ENCODE assay signal across 10 cellular contexts in genomic region chr14:73763396-73763795, GRCh38. TPM values are rescaled to one million over a fixed set of nuclear protein-coding genes. Genes with fewer than 3 reads are reported as not detected.
DNase-seq lines count a peak whose midpoint lies in the region; ATAC-seq and TF ChIP-seq lines count a peak whose summit lies in the region.
"Had no signal": no experiment of that assay in that cellular context is flagged by ENCODE, and none has a peak within 500 bp of the region (broad histone marks: within the 10 kb centered on the region; RNA-seq: fewer than 3 reads in every experiment).

No MANE protein-coding gene starts in this region.

- peaks cover 59% of the 10 kb centered on the region for H3K4me1 Mint-ChIP-seq in activated CD4-positive, alpha-beta T cell treated with anti-CD3 and anti-CD28 coated beads, Interleukin-2, amount 10 ng/mL, durations not matched to agents 7 days and 5 days
- peaks cover 33% of the 10 kb centered on the region for H3K4me1 Mint-ChIP-seq in WTC11

- no peaks in the 10 kb centered on the region for H3K9me3 Mint-ChIP-seq in activated CD4-positive, alpha-beta T cell treated with anti-CD3 and anti-CD28 coated beads, Interleukin-2, amount 10 ng/mL, durations not matched to agents 7 days and 5 days
- no peaks in the 10 kb centered on the region for H3K9me3 Mint-ChIP-seq in WTC11

- H3K27ac Mint-ChIP-seq in activated CD4-positive, alpha-beta T cell treated with anti-CD3 and anti-CD28 coated beads, Interleukin-2, amount 10 ng/mL, durations not matched to agents 7 days and 5 days, result peak overlapping the region; percentile 48
- no peak overlapping the region for H3K27ac Mint-ChIP-seq in WTC11

- H3K4me1 ChIP-seq in OCI-LY7 (ENCODE audit: insufficient read depth, low read length, poor library complexity, severe bottlenecking) (peaks cover 81% of the 10 kb centered on the region), right cardiac atrium (ENCODE audit: control insufficient read depth, insufficient read depth, low read length) (peaks cover 34% of the 10 kb centered on the region), spleen (peaks cover 71 to 90% (median 90%) of the 10 kb centered on the region in 6 donors)

- no peak for ATAC-seq in right cardiac atrium
- ATAC-seq in WTC11, result no peak
- ATAC-seq in HG03175 (IDR thresholded peaks at IDR 0.05; ENCODE audit: unreplicated experiment), result no peak

- no peak for TF ChIP-seq CTCF in OCI-LY7 (conservative IDR thresholded peaks at IDR 0.05; ENCODE audit: low read length)
- no peak for TF ChIP-seq CTCF in spleen (IDR thresholded peaks at IDR 0.05 in 8 of 11, conservative IDR thresholded peaks at IDR 0.05 in 3 of 11)
- no peak for TF ChIP-seq CTCF in WTC11 (IDR thresholded peaks at IDR 0.05)

- peak overlapping the region; percentile 88 for H3K27ac ChIP-seq in OCI-LY7 (ENCODE audit: low read depth, low read length, poor library complexity, severe bottlenecking)
- peak overlapping the region; percentile 22 for H3K27ac ChIP-seq in right cardiac atrium (ENCODE audit: low read length)
- peak overlapping the region in 7 of 8 donors; percentile 5 to 99 (median 97) for H3K27ac ChIP-seq in spleen

- no peak for TF ChIP-seq POLR2A in spleen (IDR thresholded peaks at IDR 0.05)

- no peaks in the 10 kb centered on the region for H4K20me1 ChIP-seq in OCI-LY7 (ENCODE audit: insufficient read depth, low read length)

- H3K36me3 ChIP-seq in OCI-LY7 (ENCODE audit: insufficient read depth, low read length) (peaks cover 7% of the 10 kb centered on the region; the same call in 1 of the 2 replicates), spleen (no peaks in the 10 kb centered on the region)

- no peaks in the 10 kb centered on the region for H3K27me3 Mint-ChIP-seq in activated CD4-positive, alpha-beta T cell treated with anti-CD3 and anti-CD28 coated beads, Interleukin-2, amount 10 ng/mL, durations not matched to agents 7 days and 5 days
- H3K27me3 Mint-ChIP-seq in WTC11 (ENCODE audit: low read depth), result peaks cover 23% of the 10 kb centered on the region

- no peak overlapping the region for H3K4me3 Mint-ChIP-seq in activated CD4-positive, alpha-beta T cell treated with anti-CD3 and anti-CD28 coated beads, Interleukin-2, amount 10 ng/mL, durations not matched to agents 7 days and 5 days
- no peak overlapping the region for H3K4me3 Mint-ChIP-seq in WTC11

- H3K27me3 ChIP-seq in right cardiac atrium (ENCODE audit: control insufficient read depth, insufficient read depth) (no peaks in the 10 kb centered on the region), spleen (replicated peaks in 1 of 7) (no peaks in the 10 kb centered on the region)

- CTCF ChIA-PET in activated CD4-positive, alpha-beta T cell treated with anti-CD3 and anti-CD28 coated beads, Interleukin-2, amount 10 ng/mL, durations not matched to agents 7 days and 5 days (lab: Charles Lee), result interaction anchor here (1.1 to 2.4 kb wide), 3 partner anchors 9 to 34 kb away, joined by 4 to 7 read pairs (median 4); no protein-coding TSS in a partner anchor
- CTCF ChIA-PET in OCI-LY7 (lab: Charles Lee; ENCODE audit: unreplicated experiment) (no interaction called here), WTC11 (lab: Charles Lee) (interaction anchor here (0.7 to 1.4 kb wide), 3 partner anchors 13 to 276 kb away, joined by 3 to 6 read pairs (median 6); no protein-coding TSS in a partner anchor)

- H3K4me3 ChIP-seq in OCI-LY7 (ENCODE audit: low read depth, low read length, poor library complexity, severe bottlenecking), result no peak overlapping the region
- no peak overlapping the region for H3K4me3 ChIP-seq in right cardiac atrium (ENCODE audit: low read length)
- no peak overlapping the region for H3K4me3 ChIP-seq in spleen
- H3K4me3 ChIP-seq: coronary artery had no signal

- POLR2A ChIA-PET in activated CD4-positive, alpha-beta T cell treated with anti-CD3 and anti-CD28 coated beads, Interleukin-2, amount 10 ng/mL, durations not matched to agents 7 days and 5 days (lab: Charles Lee), result no interaction called here
- POLR2A ChIA-PET in OCI-LY7 (lab: Charles Lee), result interaction anchor here (0.8 to 2.7 kb wide), 5 partner anchors 8 to 24 kb away, joined by 3 to 18 read pairs (median 6); no protein-coding TSS in a partner anchor
- POLR2A ChIA-PET in WTC11 (lab: Charles Lee), result no interaction called here

- H3K4me2 ChIP-seq in OCI-LY7 (ENCODE audit: low read length), result peak overlapping the region; percentile 99

- no peak overlapping the region for H2AFZ ChIP-seq in OCI-LY7 (ENCODE audit: low read length)

- no peak for DNase-seq in activated CD4-positive, alpha-beta T cell treated with anti-CD3 and anti-CD28 coated beads, Interleukin-2, amount 10 ng/mL, durations not matched to agents 7 days and 5 days
- DNase-seq in activated CD4-positive, alpha-beta T cell treated with anti-CD3 and anti-CD28 coated beads for 1 hour, result no peak
- no peak for DNase-seq in OCI-LY7 (ENCODE audit: low spot score)
- peak in 1 of 3 donors; percentile 12 for DNase-seq in right cardiac atrium
- peak; percentile 6 for DNase-seq in spleen
- no peak for DNase-seq in WTC11 (ENCODE audit: low spot score)
- no peak for DNase-seq in cortex of kidney (lab: John Stamatoyannopoulos, UW)
- DNase-seq: MM.1S had no signal

- 85% methylated on average over 3 of the region's 3 CpGs for WGBS in right cardiac atrium
- 67 to 91% (median 74%) methylated on average over 3 of the region's 3 CpGs for WGBS in spleen, 5 donors

- H3K9me2 ChIP-seq in OCI-LY7 (ENCODE audit: insufficient read depth, low read length), result no peaks in the 10 kb centered on the region

- H3K36me3 Mint-ChIP-seq in activated CD4-positive, alpha-beta T cell treated with anti-CD3 and anti-CD28 coated beads, Interleukin-2, amount 10 ng/mL, durations not matched to agents 7 days and 5 days (ENCODE audit: low read depth), result peaks cover 12% of the 10 kb centered on the region
- H3K36me3 Mint-ChIP-seq in WTC11, result no peaks in the 10 kb centered on the region

- intact Hi-C loops in OCI-LY7 (cut with micrococcal nuclease; ENCODE audit: unreplicated experiment) (no loop called here), right cardiac atrium (cut with DNase I) (no loop called here), spleen (cut with DNase I; ENCODE audit: low total_unique reads) (no loop called here)

- peaks cover 94% of the 10 kb centered on the region for H3K79me2 ChIP-seq in OCI-LY7 (ENCODE audit: insufficient read depth, low read depth, low read length)

- no peaks in the 10 kb centered on the region for H3K9me3 ChIP-seq in OCI-LY7 (ENCODE audit: low read length)
- H3K9me3 ChIP-seq in right cardiac atrium (ENCODE audit: control insufficient read depth, low read length), result no peaks in the 10 kb centered on the region
- H3K9me3 ChIP-seq in spleen, result no peaks in the 10 kb centered on the region

- no TSS peak for BruUV-seq in OCI-LY7 (replicated peaks; lab: Mats Ljungman, UMichigan)

TF ChIP-seq in WTC11, 78 proteins besides CTCF, POLR2A, EP300 and RAD21 (continues in another document):
- no peak for TF ChIP-seq ZNF532 (CRISPR knock-in tag; IDR thresholded peaks at IDR 0.05; ENCODE audit: borderline replicate concordance)
- no peak for TF ChIP-seq KAT7 (CRISPR knock-in tag; IDR thresholded peaks at IDR 0.05; ENCODE audit: borderline replicate concordance)

RNA-seq across cellular contexts. Expression of gene PNMA1, which starts 49.2 kb away (rescaled TPM):
- 10 to 100 TPM; 23.3 to 25.9 TPM for total RNA-seq in activated CD4-positive, alpha-beta T cell treated with anti-CD3 and anti-CD28 coated beads, Interleukin-2, amount 10 ng/mL, durations not matched to agents 7 days and 5 days
- total RNA-seq in OCI-LY7 (2014; rRNA removed; shearing (Covaris generic)), result 5.8 and 6.0 TPM in 2 replicates
- total RNA-seq in OCI-LY7 (2022), result 14.5 and 14.6 TPM in 2 replicates
- total RNA-seq in right cardiac atrium, result 10 to 100 TPM; 25.6 to 36.3 (median 30.0) TPM
- 18.0 TPM for polyA plus RNA-seq in right cardiac atrium
- total RNA-seq in spleen, result 10 to 100 TPM; 21.1 to 31.8 (median 25.4) TPM
- 10 to 100 TPM; 13.1 to 19.8 (median 13.8) TPM for polyA plus RNA-seq in spleen
- total RNA-seq in WTC11 (2021), result 46.0 to 50.2 TPM (median 49.6 TPM) in 3 replicates

Comparison
In these comparisons a context has a peak if more than half of its experiments do, and no peak if none do; other contexts are left out.
1. H3K27ac ChIP-seq: peak in every context shown above with its lines; median percentile 97 in spleen; 88 in OCI-LY7; 22 in right cardiac atrium.